Comparison of ENCODE assay signal across 1 cellular context in genomic region chr2:199982444-199982843, GRCh38.
TF ChIP-seq lines count a peak whose summit lies in the region.

No MANE protein-coding gene starts in this region.

TF ChIP-seq in WTC11, 78 proteins besides CTCF, POLR2A, EP300 and RAD21 (continued from another document):
- TF ChIP-seq, protein P1, sequence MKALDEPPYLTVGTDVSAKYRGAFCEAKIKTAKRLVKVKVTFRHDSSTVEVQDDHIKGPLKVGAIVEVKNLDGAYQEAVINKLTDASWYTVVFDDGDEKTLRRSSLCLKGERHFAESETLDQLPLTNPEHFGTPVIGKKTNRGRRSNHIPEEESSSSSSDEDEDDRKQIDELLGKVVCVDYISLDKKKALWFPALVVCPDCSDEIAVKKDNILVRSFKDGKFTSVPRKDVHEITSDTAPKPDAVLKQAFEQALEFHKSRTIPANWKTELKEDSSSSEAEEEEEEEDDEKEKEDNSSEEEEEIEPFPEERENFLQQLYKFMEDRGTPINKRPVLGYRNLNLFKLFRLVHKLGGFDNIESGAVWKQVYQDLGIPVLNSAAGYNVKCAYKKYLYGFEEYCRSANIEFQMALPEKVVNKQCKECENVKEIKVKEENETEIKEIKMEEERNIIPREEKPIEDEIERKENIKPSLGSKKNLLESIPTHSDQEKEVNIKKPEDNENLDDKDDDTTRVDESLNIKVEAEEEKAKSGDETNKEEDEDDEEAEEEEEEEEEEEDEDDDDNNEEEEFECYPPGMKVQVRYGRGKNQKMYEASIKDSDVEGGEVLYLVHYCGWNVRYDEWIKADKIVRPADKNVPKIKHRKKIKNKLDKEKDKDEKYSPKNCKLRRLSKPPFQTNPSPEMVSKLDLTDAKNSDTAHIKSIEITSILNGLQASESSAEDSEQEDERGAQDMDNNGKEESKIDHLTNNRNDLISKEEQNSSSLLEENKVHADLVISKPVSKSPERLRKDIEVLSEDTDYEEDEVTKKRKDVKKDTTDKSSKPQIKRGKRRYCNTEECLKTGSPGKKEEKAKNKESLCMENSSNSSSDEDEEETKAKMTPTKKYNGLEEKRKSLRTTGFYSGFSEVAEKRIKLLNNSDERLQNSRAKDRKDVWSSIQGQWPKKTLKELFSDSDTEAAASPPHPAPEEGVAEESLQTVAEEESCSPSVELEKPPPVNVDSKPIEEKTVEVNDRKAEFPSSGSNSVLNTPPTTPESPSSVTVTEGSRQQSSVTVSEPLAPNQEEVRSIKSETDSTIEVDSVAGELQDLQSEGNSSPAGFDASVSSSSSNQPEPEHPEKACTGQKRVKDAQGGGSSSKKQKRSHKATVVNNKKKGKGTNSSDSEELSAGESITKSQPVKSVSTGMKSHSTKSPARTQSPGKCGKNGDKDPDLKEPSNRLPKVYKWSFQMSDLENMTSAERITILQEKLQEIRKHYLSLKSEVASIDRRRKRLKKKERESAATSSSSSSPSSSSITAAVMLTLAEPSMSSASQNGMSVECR (CRISPR knock-in tag; IDR thresholded peaks at IDR 0.05; ENCODE audit: borderline replicate concordance) = no peak
- no peak for TF ChIP-seq ETV6 (CRISPR knock-in tag; IDR thresholded peaks at IDR 0.05)
- TF ChIP-seq, protein P2, sequence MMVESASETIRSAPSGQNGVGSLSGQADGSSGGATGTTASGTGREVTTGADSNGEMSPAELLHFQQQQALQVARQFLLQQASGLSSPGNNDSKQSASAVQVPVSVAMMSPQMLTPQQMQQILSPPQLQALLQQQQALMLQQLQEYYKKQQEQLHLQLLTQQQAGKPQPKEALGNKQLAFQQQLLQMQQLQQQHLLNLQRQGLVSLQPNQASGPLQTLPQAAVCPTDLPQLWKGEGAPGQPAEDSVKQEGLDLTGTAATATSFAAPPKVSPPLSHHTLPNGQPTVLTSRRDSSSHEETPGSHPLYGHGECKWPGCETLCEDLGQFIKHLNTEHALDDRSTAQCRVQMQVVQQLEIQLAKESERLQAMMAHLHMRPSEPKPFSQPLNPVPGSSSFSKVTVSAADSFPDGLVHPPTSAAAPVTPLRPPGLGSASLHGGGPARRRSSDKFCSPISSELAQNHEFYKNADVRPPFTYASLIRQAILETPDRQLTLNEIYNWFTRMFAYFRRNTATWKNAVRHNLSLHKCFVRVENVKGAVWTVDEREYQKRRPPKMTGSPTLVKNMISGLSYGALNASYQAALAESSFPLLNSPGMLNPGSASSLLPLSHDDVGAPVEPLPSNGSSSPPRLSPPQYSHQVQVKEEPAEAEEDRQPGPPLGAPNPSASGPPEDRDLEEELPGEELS (CRISPR knock-in tag; IDR thresholded peaks at IDR 0.05) = no peak
- no peak for TF ChIP-seq OVOL2 (CRISPR knock-in tag; IDR thresholded peaks at IDR 0.05; ENCODE audit: borderline replicate concordance)
- no peak for TF ChIP-seq NFYB (CRISPR knock-in tag; conservative IDR thresholded peaks at IDR 0.05; ENCODE audit: low read depth)
- TF ChIP-seq, protein P3, sequence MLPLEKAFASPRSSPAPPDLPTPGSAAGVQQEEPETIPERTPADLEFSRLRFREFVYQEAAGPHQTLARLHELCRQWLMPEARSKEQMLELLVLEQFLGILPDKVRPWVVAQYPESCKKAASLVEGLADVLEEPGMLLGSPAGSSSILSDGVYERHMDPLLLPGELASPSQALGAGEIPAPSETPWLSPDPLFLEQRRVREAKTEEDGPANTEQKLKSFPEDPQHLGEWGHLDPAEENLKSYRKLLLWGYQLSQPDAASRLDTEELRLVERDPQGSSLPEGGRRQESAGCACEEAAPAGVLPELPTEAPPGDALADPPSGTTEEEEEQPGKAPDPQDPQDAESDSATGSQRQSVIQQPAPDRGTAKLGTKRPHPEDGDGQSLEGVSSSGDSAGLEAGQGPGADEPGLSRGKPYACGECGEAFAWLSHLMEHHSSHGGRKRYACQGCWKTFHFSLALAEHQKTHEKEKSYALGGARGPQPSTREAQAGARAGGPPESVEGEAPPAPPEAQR (CRISPR knock-in tag; IDR thresholded peaks at IDR 0.05) = no peak
- no peak for TF ChIP-seq ZNF219 (CRISPR knock-in tag; IDR thresholded peaks at IDR 0.05; ENCODE audit: borderline replicate concordance)
